ENCODE assay signal across 1 cellular context in the genomic region with DNA sequence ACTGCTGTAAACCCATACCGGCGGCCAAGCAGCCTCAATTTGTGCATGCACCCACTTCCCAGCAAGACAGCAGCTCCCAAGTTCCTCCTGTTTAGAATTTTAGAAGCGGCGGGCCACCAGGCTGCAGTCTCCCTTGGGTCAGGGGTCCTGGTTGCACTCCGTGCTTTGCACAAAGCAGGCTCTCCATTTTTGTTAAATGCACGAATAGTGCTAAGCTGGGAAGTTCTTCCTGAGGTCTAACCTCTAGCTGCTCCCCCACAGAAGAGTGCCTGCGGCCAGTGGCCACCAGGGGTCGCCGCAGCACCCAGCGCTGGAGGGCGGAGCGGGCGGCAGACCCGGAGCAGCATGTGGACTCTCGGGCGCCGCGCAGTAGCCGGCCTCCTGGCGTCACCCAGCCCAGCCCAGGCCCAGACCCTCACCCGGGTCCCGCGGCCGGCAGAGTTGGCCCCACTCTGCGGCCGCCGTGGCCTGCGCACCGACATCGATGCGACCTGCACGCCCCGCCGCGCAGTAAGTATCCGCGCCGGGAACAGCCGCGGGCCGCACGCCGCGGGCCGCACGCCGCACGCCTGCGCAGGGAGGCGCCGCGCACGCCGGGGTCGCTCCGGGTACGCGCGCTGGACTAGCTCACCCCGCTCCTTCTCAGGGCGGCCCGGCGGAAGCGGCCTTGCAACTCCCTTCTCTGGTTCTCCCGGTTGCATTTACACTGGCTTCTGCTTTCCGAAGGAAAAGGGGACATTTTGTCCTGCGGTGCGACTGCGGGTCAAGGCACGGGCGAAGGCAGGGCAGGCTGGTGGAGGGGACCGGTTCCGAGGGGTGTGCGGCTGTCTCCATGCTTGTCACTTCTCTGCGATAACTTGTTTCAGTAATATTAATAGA.
TF ChIP-seq lines count a peak whose summit lies in the region.

A gene (plus strand): TSS at position 315 of the 879 bp plus-strand sequence. CDS start 31 bp downstream, at position 346.

TF ChIP-seq in HepG2, 621 proteins besides CTCF, POLR2A, EP300 and RAD21 (continued from another document and continues in another):
- TF ChIP-seq, protein P1, sequence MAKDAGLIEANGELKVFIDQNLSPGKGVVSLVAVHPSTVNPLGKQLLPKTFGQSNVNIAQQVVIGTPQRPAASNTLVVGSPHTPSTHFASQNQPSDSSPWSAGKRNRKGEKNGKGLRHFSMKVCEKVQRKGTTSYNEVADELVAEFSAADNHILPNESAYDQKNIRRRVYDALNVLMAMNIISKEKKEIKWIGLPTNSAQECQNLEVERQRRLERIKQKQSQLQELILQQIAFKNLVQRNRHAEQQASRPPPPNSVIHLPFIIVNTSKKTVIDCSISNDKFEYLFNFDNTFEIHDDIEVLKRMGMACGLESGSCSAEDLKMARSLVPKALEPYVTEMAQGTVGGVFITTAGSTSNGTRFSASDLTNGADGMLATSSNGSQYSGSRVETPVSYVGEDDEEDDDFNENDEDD (CRISPR knock-in tag; IDR thresholded peaks at IDR 0.05; ENCODE audit: borderline replicate concordance), result peak; percentile 61
- TF ChIP-seq ZNF558 (CRISPR knock-in tag; IDR thresholded peaks at IDR 0.05; ENCODE audit: borderline replicate concordance), result no peak; the same call in 1 of the 2 replicates
- peak; percentile 75 for TF ChIP-seq MED1 (CRISPR knock-in tag; IDR thresholded peaks at IDR 0.05)
- TF ChIP-seq, protein P2, sequence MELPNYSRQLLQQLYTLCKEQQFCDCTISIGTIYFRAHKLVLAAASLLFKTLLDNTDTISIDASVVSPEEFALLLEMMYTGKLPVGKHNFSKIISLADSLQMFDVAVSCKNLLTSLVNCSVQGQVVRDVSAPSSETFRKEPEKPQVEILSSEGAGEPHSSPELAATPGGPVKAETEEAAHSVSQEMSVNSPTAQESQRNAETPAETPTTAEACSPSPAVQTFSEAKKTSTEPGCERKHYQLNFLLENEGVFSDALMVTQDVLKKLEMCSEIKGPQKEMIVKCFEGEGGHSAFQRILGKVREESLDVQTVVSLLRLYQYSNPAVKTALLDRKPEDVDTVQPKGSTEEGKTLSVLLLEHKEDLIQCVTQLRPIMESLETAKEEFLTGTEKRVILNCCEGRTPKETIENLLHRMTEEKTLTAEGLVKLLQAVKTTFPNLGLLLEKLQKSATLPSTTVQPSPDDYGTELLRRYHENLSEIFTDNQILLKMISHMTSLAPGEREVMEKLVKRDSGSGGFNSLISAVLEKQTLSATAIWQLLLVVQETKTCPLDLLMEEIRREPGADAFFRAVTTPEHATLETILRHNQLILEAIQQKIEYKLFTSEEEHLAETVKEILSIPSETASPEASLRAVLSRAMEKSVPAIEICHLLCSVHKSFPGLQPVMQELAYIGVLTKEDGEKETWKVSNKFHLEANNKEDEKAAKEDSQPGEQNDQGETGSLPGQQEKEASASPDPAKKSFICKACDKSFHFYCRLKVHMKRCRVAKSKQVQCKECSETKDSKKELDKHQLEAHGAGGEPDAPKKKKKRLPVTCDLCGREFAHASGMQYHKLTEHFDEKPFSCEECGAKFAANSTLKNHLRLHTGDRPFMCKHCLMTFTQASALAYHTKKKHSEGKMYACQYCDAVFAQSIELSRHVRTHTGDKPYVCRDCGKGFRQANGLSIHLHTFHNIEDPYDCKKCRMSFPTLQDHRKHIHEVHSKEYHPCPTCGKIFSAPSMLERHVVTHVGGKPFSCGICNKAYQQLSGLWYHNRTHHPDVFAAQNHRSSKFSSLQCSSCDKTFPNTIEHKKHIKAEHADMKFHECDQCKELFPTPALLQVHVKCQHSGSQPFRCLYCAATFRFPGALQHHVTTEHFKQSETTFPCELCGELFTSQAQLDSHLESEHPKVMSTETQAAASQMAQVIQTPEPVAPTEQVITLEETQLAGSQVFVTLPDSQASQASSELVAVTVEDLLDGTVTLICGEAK (IDR thresholded peaks at IDR 0.05), result no peak
- TF ChIP-seq, protein P2 (CRISPR knock-in tag; IDR thresholded peaks at IDR 0.05), result 0 out of 2 replicates have a peak, but pooled peaks have one; percentile 49
- TF ChIP-seq ZNF737 (CRISPR knock-in tag; IDR thresholded peaks at IDR 0.05; ENCODE audit: borderline replicate concordance), result no peak
- peak; percentile 98 for TF ChIP-seq CBX1 (IDR thresholded peaks at IDR 0.05; ENCODE audit: low read depth)
- TF ChIP-seq ZNF367 (CRISPR knock-in tag; IDR thresholded peaks at IDR 0.05; ENCODE audit: borderline replicate concordance), result peak; percentile 73; the same call in 1 of the 2 replicates
- TF ChIP-seq, protein P3, sequence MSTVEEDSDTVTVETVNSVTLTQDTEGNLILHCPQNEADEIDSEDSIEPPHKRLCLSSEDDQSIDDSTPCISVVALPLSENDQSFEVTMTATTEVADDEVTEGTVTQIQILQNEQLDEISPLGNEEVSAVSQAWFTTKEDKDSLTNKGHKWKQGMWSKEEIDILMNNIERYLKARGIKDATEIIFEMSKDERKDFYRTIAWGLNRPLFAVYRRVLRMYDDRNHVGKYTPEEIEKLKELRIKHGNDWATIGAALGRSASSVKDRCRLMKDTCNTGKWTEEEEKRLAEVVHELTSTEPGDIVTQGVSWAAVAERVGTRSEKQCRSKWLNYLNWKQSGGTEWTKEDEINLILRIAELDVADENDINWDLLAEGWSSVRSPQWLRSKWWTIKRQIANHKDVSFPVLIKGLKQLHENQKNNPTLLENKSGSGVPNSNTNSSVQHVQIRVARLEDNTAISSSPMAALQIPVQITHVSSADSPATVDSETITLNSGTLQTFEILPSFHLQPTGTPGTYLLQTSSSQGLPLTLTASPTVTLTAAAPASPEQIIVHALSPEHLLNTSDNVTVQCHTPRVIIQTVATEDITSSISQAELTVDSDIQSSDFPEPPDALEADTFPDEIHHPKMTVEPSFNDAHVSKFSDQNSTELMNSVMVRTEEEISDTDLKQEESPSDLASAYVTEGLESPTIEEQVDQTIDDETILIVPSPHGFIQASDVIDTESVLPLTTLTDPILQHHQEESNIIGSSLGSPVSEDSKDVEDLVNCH (CRISPR knock-in tag; IDR thresholded peaks at IDR 0.05), result no peak
- TF ChIP-seq PCBP1 (IDR thresholded peaks at IDR 0.05; ENCODE audit: borderline replicate concordance, low read depth, low read length), result 0 out of 2 replicates have a peak, but pooled peaks have one; percentile 76
- TF ChIP-seq, protein P4, sequence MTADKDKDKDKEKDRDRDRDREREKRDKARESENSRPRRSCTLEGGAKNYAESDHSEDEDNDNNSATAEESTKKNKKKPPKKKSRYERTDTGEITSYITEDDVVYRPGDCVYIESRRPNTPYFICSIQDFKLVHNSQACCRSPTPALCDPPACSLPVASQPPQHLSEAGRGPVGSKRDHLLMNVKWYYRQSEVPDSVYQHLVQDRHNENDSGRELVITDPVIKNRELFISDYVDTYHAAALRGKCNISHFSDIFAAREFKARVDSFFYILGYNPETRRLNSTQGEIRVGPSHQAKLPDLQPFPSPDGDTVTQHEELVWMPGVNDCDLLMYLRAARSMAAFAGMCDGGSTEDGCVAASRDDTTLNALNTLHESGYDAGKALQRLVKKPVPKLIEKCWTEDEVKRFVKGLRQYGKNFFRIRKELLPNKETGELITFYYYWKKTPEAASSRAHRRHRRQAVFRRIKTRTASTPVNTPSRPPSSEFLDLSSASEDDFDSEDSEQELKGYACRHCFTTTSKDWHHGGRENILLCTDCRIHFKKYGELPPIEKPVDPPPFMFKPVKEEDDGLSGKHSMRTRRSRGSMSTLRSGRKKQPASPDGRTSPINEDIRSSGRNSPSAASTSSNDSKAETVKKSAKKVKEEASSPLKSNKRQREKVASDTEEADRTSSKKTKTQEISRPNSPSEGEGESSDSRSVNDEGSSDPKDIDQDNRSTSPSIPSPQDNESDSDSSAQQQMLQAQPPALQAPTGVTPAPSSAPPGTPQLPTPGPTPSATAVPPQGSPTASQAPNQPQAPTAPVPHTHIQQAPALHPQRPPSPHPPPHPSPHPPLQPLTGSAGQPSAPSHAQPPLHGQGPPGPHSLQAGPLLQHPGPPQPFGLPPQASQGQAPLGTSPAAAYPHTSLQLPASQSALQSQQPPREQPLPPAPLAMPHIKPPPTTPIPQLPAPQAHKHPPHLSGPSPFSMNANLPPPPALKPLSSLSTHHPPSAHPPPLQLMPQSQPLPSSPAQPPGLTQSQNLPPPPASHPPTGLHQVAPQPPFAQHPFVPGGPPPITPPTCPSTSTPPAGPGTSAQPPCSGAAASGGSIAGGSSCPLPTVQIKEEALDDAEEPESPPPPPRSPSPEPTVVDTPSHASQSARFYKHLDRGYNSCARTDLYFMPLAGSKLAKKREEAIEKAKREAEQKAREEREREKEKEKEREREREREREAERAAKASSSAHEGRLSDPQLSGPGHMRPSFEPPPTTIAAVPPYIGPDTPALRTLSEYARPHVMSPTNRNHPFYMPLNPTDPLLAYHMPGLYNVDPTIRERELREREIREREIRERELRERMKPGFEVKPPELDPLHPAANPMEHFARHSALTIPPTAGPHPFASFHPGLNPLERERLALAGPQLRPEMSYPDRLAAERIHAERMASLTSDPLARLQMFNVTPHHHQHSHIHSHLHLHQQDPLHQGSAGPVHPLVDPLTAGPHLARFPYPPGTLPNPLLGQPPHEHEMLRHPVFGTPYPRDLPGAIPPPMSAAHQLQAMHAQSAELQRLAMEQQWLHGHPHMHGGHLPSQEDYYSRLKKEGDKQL (CRISPR knock-in tag; IDR thresholded peaks at IDR 0.05; ENCODE audit: low read depth), result no peak
- no peak for TF ChIP-seq U2AF2 (IDR thresholded peaks at IDR 0.05; ENCODE audit: low read depth, low read length)
- TF ChIP-seq KDM5B (CRISPR knock-in tag; IDR thresholded peaks at IDR 0.05; ENCODE audit: borderline replicate concordance), result peak; percentile 68; the same call in 1 of the 2 replicates
- TF ChIP-seq, protein P5, sequence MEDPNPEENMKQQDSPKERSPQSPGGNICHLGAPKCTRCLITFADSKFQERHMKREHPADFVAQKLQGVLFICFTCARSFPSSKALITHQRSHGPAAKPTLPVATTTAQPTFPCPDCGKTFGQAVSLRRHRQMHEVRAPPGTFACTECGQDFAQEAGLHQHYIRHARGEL (CRISPR knock-in tag; IDR thresholded peaks at IDR 0.05), result no peak
- TF ChIP-seq GLI4 (CRISPR knock-in tag; IDR thresholded peaks at IDR 0.05; ENCODE audit: borderline replicate concordance), result no peak
- TF ChIP-seq ZNF543 (CRISPR knock-in tag; IDR thresholded peaks at IDR 0.05), result peak; percentile 61; the same call in 1 of the 2 replicates
- TF ChIP-seq TRIM24 (CRISPR knock-in tag; IDR thresholded peaks at IDR 0.05), result no peak
- TF ChIP-seq, protein P6, sequence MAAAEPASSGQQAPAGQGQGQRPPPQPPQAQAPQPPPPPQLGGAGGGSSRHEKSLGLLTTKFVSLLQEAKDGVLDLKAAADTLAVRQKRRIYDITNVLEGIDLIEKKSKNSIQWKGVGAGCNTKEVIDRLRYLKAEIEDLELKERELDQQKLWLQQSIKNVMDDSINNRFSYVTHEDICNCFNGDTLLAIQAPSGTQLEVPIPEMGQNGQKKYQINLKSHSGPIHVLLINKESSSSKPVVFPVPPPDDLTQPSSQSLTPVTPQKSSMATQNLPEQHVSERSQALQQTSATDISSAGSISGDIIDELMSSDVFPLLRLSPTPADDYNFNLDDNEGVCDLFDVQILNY (CRISPR knock-in tag; conservative IDR thresholded peaks at IDR 0.05), result no peak
- no peak for TF ChIP-seq GATAD2A (CRISPR knock-in tag; IDR thresholded peaks at IDR 0.05)
- TF ChIP-seq, protein P7, sequence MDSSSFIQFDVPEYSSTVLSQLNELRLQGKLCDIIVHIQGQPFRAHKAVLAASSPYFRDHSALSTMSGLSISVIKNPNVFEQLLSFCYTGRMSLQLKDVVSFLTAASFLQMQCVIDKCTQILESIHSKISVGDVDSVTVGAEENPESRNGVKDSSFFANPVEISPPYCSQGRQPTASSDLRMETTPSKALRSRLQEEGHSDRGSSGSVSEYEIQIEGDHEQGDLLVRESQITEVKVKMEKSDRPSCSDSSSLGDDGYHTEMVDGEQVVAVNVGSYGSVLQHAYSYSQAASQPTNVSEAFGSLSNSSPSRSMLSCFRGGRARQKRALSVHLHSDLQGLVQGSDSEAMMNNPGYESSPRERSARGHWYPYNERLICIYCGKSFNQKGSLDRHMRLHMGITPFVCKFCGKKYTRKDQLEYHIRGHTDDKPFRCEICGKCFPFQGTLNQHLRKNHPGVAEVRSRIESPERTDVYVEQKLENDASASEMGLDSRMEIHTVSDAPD (CRISPR knock-in tag; IDR thresholded peaks at IDR 0.05), result no peak
- TF ChIP-seq, protein P8, sequence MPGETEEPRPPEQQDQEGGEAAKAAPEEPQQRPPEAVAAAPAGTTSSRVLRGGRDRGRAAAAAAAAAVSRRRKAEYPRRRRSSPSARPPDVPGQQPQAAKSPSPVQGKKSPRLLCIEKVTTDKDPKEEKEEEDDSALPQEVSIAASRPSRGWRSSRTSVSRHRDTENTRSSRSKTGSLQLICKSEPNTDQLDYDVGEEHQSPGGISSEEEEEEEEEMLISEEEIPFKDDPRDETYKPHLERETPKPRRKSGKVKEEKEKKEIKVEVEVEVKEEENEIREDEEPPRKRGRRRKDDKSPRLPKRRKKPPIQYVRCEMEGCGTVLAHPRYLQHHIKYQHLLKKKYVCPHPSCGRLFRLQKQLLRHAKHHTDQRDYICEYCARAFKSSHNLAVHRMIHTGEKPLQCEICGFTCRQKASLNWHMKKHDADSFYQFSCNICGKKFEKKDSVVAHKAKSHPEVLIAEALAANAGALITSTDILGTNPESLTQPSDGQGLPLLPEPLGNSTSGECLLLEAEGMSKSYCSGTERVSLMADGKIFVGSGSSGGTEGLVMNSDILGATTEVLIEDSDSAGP (CRISPR knock-in tag; IDR thresholded peaks at IDR 0.05; ENCODE audit: borderline replicate concordance), result peak; percentile 69; the same call in 1 of the 2 replicates
